In genomic region chr22:39296981-39297489, GRCh38 we compare ENCODE assay signal across 14 cellular contexts. TPM values are rescaled to one million over a fixed set of nuclear protein-coding genes. Genes with fewer than 3 reads are reported as not detected.
DNase-seq lines count a peak whose midpoint lies in the region; ATAC-seq and TF ChIP-seq lines count a peak whose summit lies in the region.
"Had no signal": no experiment of that assay in that cellular context is flagged by ENCODE, and none has a peak within 500 bp of the region (broad histone marks: within the 10 kb centered on the region; RNA-seq: fewer than 3 reads in every experiment).

No MANE protein-coding gene starts in this region.

- no peaks in the 10 kb centered on the region for H3K9me2 ChIP-seq in GM23338 (ENCODE audit: insufficient read depth)

- TF ChIP-seq CTCF in GM23338 (conservative IDR thresholded peaks at IDR 0.05; ENCODE audit: low read depth in 2 of 2): no peak
- no peak for TF ChIP-seq CTCF in ascending aorta (IDR thresholded peaks at IDR 0.05)
- TF ChIP-seq CTCF in sigmoid colon (IDR thresholded peaks at IDR 0.05): no peak

- 46 to 76% methylated on average over 19 of the region's 19 CpGs for WGBS in sigmoid colon, 2 donors

- no peak for TF ChIP-seq EP300 in sigmoid colon (IDR thresholded peaks at IDR 0.05)

- H3K79me2 ChIP-seq in GM23338 (replicated peaks; ENCODE audit: insufficient read depth): no peaks in the 10 kb centered on the region

- no peak overlapping the region for H3K4me2 ChIP-seq in GM23338

- H3K27me3 Mint-ChIP-seq in GM23338 (ENCODE audit: insufficient read depth, low read depth, poor library complexity): peaks cover 23% of the 10 kb centered on the region

- H3K27me3 ChIP-seq in GM23338 (ENCODE audit: insufficient read depth) (no peaks in the 10 kb centered on the region), ascending aorta (no peaks in the 10 kb centered on the region), sigmoid colon (peaks cover 0 to 4% (median 0%) of the 10 kb centered on the region in 3 donors)
- H3K27me3 ChIP-seq: thyroid gland had no signal

- 0 out of 2 replicates have a peak, but pooled peaks cover 6% of the 10 kb centered on the region for H3F3A ChIP-seq in GM23338 (replicated peaks; ENCODE audit: low read depth)

- H3K36me3 Mint-ChIP-seq in GM23338 (ENCODE audit: low read depth): no peaks in the 10 kb centered on the region; the same call in 2 of the 3 replicates
- H3K36me3 Mint-ChIP-seq: brain had no signal

- H3K27ac Mint-ChIP-seq in GM23338: no peak overlapping the region
- H3K27ac Mint-ChIP-seq: activated CD8-positive, alpha-beta T cell treated with anti-CD3 and anti-CD28 coated beads for 36 hours had no signal

- no peaks in the 10 kb centered on the region for H4K20me1 ChIP-seq in GM23338 (replicated peaks; ENCODE audit: insufficient read depth)

- no peak overlapping the region for H3K4me3 Mint-ChIP-seq in GM23338
- H3K4me3 Mint-ChIP-seq: activated CD8-positive, alpha-beta T cell treated with anti-CD3 and anti-CD28 coated beads for 36 hours; brain had no signal

- peaks cover 3% of the 10 kb centered on the region; the same call in 2 of the 3 replicates for H3K9me3 Mint-ChIP-seq in GM23338
- H3K9me3 Mint-ChIP-seq: activated CD8-positive, alpha-beta T cell treated with anti-CD3 and anti-CD28 coated beads for 36 hours had no signal

- H3K4me1 ChIP-seq in GM23338 (ENCODE audit: insufficient read depth) (peaks cover 18% of the 10 kb centered on the region; the same call in 1 of the 2 replicates), ascending aorta (peaks cover 14 to 33% of the 10 kb centered on the region in 2 donors), sigmoid colon (peaks cover 0 to 34% (median 21%) of the 10 kb centered on the region in 4 donors)

- DNase-seq in GM23338 (ENCODE audit: low spot score) (no peak), ascending aorta (ENCODE audit: low spot score in 2 of 2) (no peak), islet precursor cell (peak; percentile 61), sigmoid colon (no peak), inferior parietal cortex (ENCODE audit: extremely low spot score) (no peak), HCEC 1CT (no peak), dedifferentiated amniotic fluid mesenchymal stem cell (ENCODE audit: extremely low spot score) (no peak)
- DNase-seq: activated CD8-positive, alpha-beta T cell treated with anti-CD3 and anti-CD28 coated beads for 36 hours; activated effector memory CD4-positive, alpha-beta T cell treated with anti-CD3 and anti-CD28 coated beads, Interleukin-2, amount 50 U/mL, for 16 hours; stimulated activated CD4-positive, alpha-beta T cell treated with anti-CD3 and anti-CD28 coated beads, Interleukin-15, amount 100 ng/mL, for 24 hours had no signal

- H3K9me3 ChIP-seq in ascending aorta (no peaks in the 10 kb centered on the region), sigmoid colon (no peaks in the 10 kb centered on the region)
- H3K9me3 ChIP-seq: thyroid gland had no signal

- ATAC-seq in GM23338 (peak; percentile 8; the same call in 2 of the 3 replicates), HG02763 (IDR thresholded peaks at IDR 0.05; ENCODE audit: unreplicated experiment) (no peak)
- ATAC-seq: activated CD8-positive, alpha-beta T cell treated with anti-CD3 and anti-CD28 coated beads for 36 hours had no signal

- intact Hi-C loops in ascending aorta (cut with DNase I) (no loop called here), sigmoid colon (cut with DNase I) (no loop called here)

- no peak for TF ChIP-seq POLR2A in sigmoid colon (IDR thresholded peaks at IDR 0.05)

- H3K27ac ChIP-seq in GM23338 (ENCODE audit: low read depth) (no peak overlapping the region), ascending aorta (peak overlapping the region; percentile 63 to 77), sigmoid colon (peak overlapping the region; percentile 22 to 65 (median 42))

- H2AFZ ChIP-seq in GM23338: peak overlapping the region; percentile 76; the same call in 1 of the 2 replicates

- H3K36me3 ChIP-seq in GM23338 (ENCODE audit: insufficient read depth): no peaks in the 10 kb centered on the region
- no peaks in the 10 kb centered on the region for H3K36me3 ChIP-seq in ascending aorta
- H3K36me3 ChIP-seq in sigmoid colon: no peaks in the 10 kb centered on the region
- H3K36me3 ChIP-seq: thyroid gland had no signal

- peaks cover 38% of the 10 kb centered on the region for H3K4me1 Mint-ChIP-seq in GM23338

- no peak overlapping the region for H3K4me3 ChIP-seq in GM23338
- H3K4me3 ChIP-seq in ascending aorta: no peak overlapping the region
- no peak overlapping the region for H3K4me3 ChIP-seq in sigmoid colon
- H3K4me3 ChIP-seq: lung, thyroid gland had no signal

TF ChIP-seq in GM23338, 12 proteins besides CTCF, POLR2A, EP300 and RAD21 (continues in another document):
- TF ChIP-seq POLR2AphosphoS5 (IDR thresholded peaks at IDR 0.05; ENCODE audit: low read depth) (no peak), ZNF114 (CRISPR knock-in tag; IDR thresholded peaks at IDR 0.05) (no peak), REST (IDR thresholded peaks at IDR 0.05; ENCODE audit: unreplicated experiment) (no peak), STAT1 (IDR thresholded peaks at IDR 0.05; ENCODE audit: unreplicated experiment) (no peak), ZNF331 (CRISPR knock-in tag; IDR thresholded peaks at IDR 0.05; ENCODE audit: low read depth) (no peak), EZH2 (IDR thresholded peaks at IDR 0.05; ENCODE audit: low read depth, unreplicated experiment) (no peak), JUNB (IDR thresholded peaks at IDR 0.05; ENCODE audit: unreplicated experiment) (no peak), NANOG (IDR thresholded peaks at IDR 0.05; ENCODE audit: borderline replicate concordance) (no peak), CREB1 (CRISPR knock-in tag; IDR thresholded peaks at IDR 0.05; ENCODE audit: low read depth) (no peak)
- TF ChIP-seq, protein P1, sequence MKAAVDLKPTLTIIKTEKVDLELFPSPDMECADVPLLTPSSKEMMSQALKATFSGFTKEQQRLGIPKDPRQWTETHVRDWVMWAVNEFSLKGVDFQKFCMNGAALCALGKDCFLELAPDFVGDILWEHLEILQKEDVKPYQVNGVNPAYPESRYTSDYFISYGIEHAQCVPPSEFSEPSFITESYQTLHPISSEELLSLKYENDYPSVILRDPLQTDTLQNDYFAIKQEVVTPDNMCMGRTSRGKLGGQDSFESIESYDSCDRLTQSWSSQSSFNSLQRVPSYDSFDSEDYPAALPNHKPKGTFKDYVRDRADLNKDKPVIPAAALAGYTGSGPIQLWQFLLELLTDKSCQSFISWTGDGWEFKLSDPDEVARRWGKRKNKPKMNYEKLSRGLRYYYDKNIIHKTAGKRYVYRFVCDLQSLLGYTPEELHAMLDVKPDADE (IDR thresholded peaks at IDR 0.05): no peak

RNA-seq across cellular contexts. Expression of gene RPL3, which starts 22.4 kb away (rescaled TPM):
- 2,755 and 3,244 TPM in 2 replicates for total RNA-seq in GM23338 (2014; rRNA removed; shearing (Covaris generic))
- 1,846 and 1,983 TPM in 2 replicates for polyA plus RNA-seq in GM23338 (2016; fragmentation: Nextera tagmentation; extraction: Ambion mirVana)
- total RNA-seq in ascending aorta: 1,479 TPM
- total RNA-seq in sigmoid colon: 1,000 to 10,000 TPM; 1,532 to 2,212 (median 2,076) TPM
- polyA plus RNA-seq in sigmoid colon: 1,000 to 10,000 TPM; 2,602 to 4,917 (median 3,303) TPM

RNA-seq across cellular contexts. Expression of gene PDGFB, which starts 52.3 kb away (rescaled TPM):
- 5.2 and 8.0 TPM in 2 replicates for total RNA-seq in GM23338 (2014; rRNA removed; shearing (Covaris generic))
- polyA plus RNA-seq in GM23338 (2016; fragmentation: Nextera tagmentation; extraction: Ambion mirVana) (1.9 and 2.2 TPM in 2 replicates), sigmoid colon (1 to 10 TPM; 1.4 to 5.5 (median 2.4) TPM)
- total RNA-seq in ascending aorta (8.9 TPM), sigmoid colon (1 to 10 TPM; 3.1 to 9.6 (median 7.4) TPM)

RNA-seq across cellular contexts. Expression of gene SYNGR1, which starts 52.8 kb away (rescaled TPM):
- total RNA-seq in GM23338 (2014; rRNA removed; shearing (Covaris generic)): 12.3 and 30.9 TPM in 2 replicates
- 37.0 and 37.7 TPM in 2 replicates for polyA plus RNA-seq in GM23338 (2016; fragmentation: Nextera tagmentation; extraction: Ambion mirVana)
- 2.2 TPM for total RNA-seq in ascending aorta
- total RNA-seq in sigmoid colon: 10 to 100 TPM; 14.5 to 29.4 (median 20.2) TPM
- 1 to 10 TPM in 2 of 3 donors, under 1 TPM in 1; 0.69 to 8.4 (median 7.5) TPM for polyA plus RNA-seq in sigmoid colon
